In genomic region chr16:29597030-29597429, GRCh38 we compare ENCODE assay signal across 6 cellular contexts.
DNase-seq lines count a peak whose midpoint lies in the region; ATAC-seq, FAIRE-seq and TF ChIP-seq lines count a peak whose summit lies in the region.
"Not testable (repeated sequence)": the region's sequence is repeated elsewhere in the genome, so short reads cannot be mapped to it uniquely, and the experiment has no call there.

No MANE protein-coding gene starts in this region.

- not testable (repeated sequence) for H3K9me3 ChIP-seq in T-helper 17 cell (ENCODE audit: control insufficient read depth, low read length, poor library complexity, severe bottlenecking); HepG2 (ENCODE audit: low read length)

- not testable (repeated sequence) for H3K36me3 Mint-ChIP-seq in IgD-negative memory B cell; T-helper 17 cell (ENCODE audit: low read depth); activated naive CD8-positive, alpha-beta T cell

- in situ Hi-C loops in HepG2 (cut with HindIII; ENCODE audit: extremely low pct_ligation_motif_present, low pct_unique_long_range_greater_than_20kb) = loop anchor here (25.0 kb wide), 1 partner anchor 740 kb away; no protein-coding TSS in a partner anchor

- not testable (repeated sequence) for TF ChIP-seq EP300 in HepG2 (IDR thresholded peaks at IDR 0.05; ENCODE audit: low read depth in 2 of 2, low read length in 2 of 2); HepG2 (CRISPR knock-in tag; IDR thresholded peaks at IDR 0.05; ENCODE audit: borderline replicate concordance)

- H3K79me2 ChIP-seq in HepG2 (ENCODE audit: insufficient read depth, low read length) = peaks cover 13% of the 10 kb centered on the region

- 48% methylated on average over 7 of the region's 7 CpGs for WGBS in HepG2 (ENCODE audit: low lambda C conversion rate)

- H3K4me1 ChIP-seq in HepG2 (ENCODE audit: insufficient read depth, low read length) = peaks cover 62% of the 10 kb centered on the region

- H3K27me3 Mint-ChIP-seq in IgD-negative memory B cell; T-helper 17 cell; activated naive CD8-positive, alpha-beta T cell: not testable (repeated sequence)

- FAIRE-seq in HepG2 (lab: Jason Lieb, UNC) = not testable (repeated sequence)

- TF ChIP-seq RAD21 in HepG2 (CRISPR knock-in tag; IDR thresholded peaks at IDR 0.05) = not testable (repeated sequence)

- H3K4me1 Mint-ChIP-seq in IgD-negative memory B cell (peaks cover 9 to 17% (median 15%) of the 10 kb centered on the region in 3 donors), T-helper 17 cell (peaks cover 14% of the 10 kb centered on the region)
- H3K4me1 Mint-ChIP-seq in activated naive CD8-positive, alpha-beta T cell (ENCODE audit: low read depth) = peaks cover 41% of the 10 kb centered on the region

- DNase-seq in T-helper 17 cell; HepG2 (ENCODE audit: low spot score): not testable (repeated sequence)
- peak; percentile 50 for DNase-seq in activated CD8-positive, alpha-beta memory T cell treated with anti-CD3 and anti-CD28 coated beads, Interleukin-2, amount 50 U/mL, for 48 hours
- DNase-seq in renal cortical epithelial cell (ENCODE audit: low read depth) = peak; percentile 32

- H3K9ac ChIP-seq in HepG2 (ENCODE audit: insufficient read depth, low read depth, low read length) = not testable (repeated sequence)

- H3K27ac Mint-ChIP-seq in IgD-negative memory B cell = peak overlapping the region in 2 of 3 donors; percentile 51 to 74
- peak overlapping the region; percentile 6 for H3K27ac Mint-ChIP-seq in T-helper 17 cell
- peak overlapping the region; percentile 16 for H3K27ac Mint-ChIP-seq in activated naive CD8-positive, alpha-beta T cell

- TF ChIP-seq POLR2A in HepG2 (IDR thresholded peaks at IDR 0.05; ENCODE audit: insufficient read depth in 1 of 2, low read depth in 2 of 2, low read length in 2 of 2) = not testable (repeated sequence)

- POLR2A ChIA-PET in HepG2 (lab: Yijun Ruan, JAX) = not testable (repeated sequence)

- not testable (repeated sequence) for TF ChIP-seq CTCF in HepG2 (CRISPR knock-in tag; IDR thresholded peaks at IDR 0.05)

- H2AFZ ChIP-seq in HepG2 (ENCODE audit: low read length) = not testable (repeated sequence)

- H4K20me1 ChIP-seq in HepG2 (ENCODE audit: insufficient read depth, low read length) = not testable (repeated sequence)

- intact Hi-C loops in HepG2 (cut with micrococcal nuclease; ENCODE audit: unreplicated experiment) = not testable (repeated sequence)

- H3K4me3 ChIP-seq in HepG2 (replicated peaks in 1 of 3; ENCODE audit: insufficient read depth in 1 of 3, low read depth in 2 of 3, low read length in 3 of 3) = not testable (repeated sequence)

- not testable (repeated sequence) for H3K36me3 ChIP-seq in HepG2 (replicated peaks in 1 of 2; ENCODE audit: control insufficient read depth in 1 of 2, insufficient read depth in 2 of 2, low read length in 2 of 2)

- H3K27ac ChIP-seq in HepG2 (ENCODE audit: extremely low read length, insufficient read depth, low read length) = not testable (repeated sequence)

- H3K4me3 Mint-ChIP-seq in IgD-negative memory B cell = peak overlapping the region in 1 of 4 donors; percentile 61
- H3K4me3 Mint-ChIP-seq in T-helper 17 cell; activated naive CD8-positive, alpha-beta T cell: not testable (repeated sequence)

- BruUV-seq in HepG2 (replicated peaks; lab: Mats Ljungman, UMichigan) = not testable (repeated sequence)

- ATAC-seq in T-helper 17 cell, HepG2: not testable (repeated sequence)

- H3K27me3 ChIP-seq in HepG2 (ENCODE audit: control insufficient read depth in 1 of 2, insufficient read depth in 2 of 2, low read length in 2 of 2) = not testable (repeated sequence)

- peak overlapping the region; percentile 18; the same call in 1 of the 2 replicates for H3K4me2 ChIP-seq in HepG2 (ENCODE audit: low read depth, low read length)

- H3K9me3 Mint-ChIP-seq in IgD-negative memory B cell; activated naive CD8-positive, alpha-beta T cell (ENCODE audit: low read depth): not testable (repeated sequence)

- CTCF ChIA-PET in HepG2 (lab: Yijun Ruan, JAX; ENCODE audit: low intra/inter-chr PET ratio, low total read pairs) = not testable (repeated sequence)

TF ChIP-seq in HepG2, 621 proteins besides CTCF, POLR2A, EP300 and RAD21:
- TF ChIP-seq, protein P1, sequence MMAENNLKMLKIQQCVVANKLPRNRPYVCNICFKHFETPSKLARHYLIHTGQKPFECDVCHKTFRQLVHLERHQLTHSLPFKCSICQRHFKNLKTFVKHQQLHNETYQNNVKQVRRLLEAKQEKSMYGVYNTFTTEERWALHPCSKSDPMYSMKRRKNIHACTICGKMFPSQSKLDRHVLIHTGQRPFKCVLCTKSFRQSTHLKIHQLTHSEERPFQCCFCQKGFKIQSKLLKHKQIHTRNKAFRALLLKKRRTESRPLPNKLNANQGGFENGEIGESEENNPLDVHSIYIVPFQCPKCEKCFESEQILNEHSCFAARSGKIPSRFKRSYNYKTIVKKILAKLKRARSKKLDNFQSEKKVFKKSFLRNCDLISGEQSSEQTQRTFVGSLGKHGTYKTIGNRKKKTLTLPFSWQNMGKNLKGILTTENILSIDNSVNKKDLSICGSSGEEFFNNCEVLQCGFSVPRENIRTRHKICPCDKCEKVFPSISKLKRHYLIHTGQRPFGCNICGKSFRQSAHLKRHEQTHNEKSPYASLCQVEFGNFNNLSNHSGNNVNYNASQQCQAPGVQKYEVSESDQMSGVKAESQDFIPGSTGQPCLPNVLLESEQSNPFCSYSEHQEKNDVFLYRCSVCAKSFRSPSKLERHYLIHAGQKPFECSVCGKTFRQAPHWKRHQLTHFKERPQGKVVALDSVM (CRISPR knock-in tag; IDR thresholded peaks at IDR 0.05) = peak; percentile 94
- peak; percentile 64; the same call in 1 of the 2 replicates for TF ChIP-seq ZMYM3 (CRISPR knock-in tag; IDR thresholded peaks at IDR 0.05)
- TF ChIP-seq NR2F6 (IDR thresholded peaks at IDR 0.05) = not testable (repeated sequence)
- TF ChIP-seq NR2F6 (CRISPR knock-in tag; IDR thresholded peaks at IDR 0.05) = peak; percentile 67; the same call in 1 of the 2 replicates
- 0 out of 2 replicates have a peak, but pooled peaks have one; percentile 41 for TF ChIP-seq ZNF792 (CRISPR knock-in tag; IDR thresholded peaks at IDR 0.05)
- peak; percentile 31; the same call in 1 of the 2 replicates for TF ChIP-seq ZNF687 (CRISPR knock-in tag; IDR thresholded peaks at IDR 0.05)
- TF ChIP-seq NR2F1 (CRISPR knock-in tag; IDR thresholded peaks at IDR 0.05) = peak in 1 of 2 experiments; percentile 39; a peak in 1 of 4 replicates
- peak; percentile 37; the same call in 1 of the 2 replicates for TF ChIP-seq HNF4A (CRISPR knock-in tag; IDR thresholded peaks at IDR 0.05)

Comparison
In these comparisons a context has a peak if more than half of its experiments do, and no peak if none do; other contexts are left out.
1. H3K27ac Mint-ChIP-seq: peak in every context shown above with its lines; median percentile 62 in IgD-negative memory B cell; 16 in activated naive CD8-positive, alpha-beta T cell; 6 in T-helper 17 cell.